ENCODE assay signal across 9 cellular contexts in genomic region chr14:20428010-20428365, GRCh38. TPM values are rescaled to one million over a fixed set of nuclear protein-coding genes. Genes with fewer than 3 reads are reported as not detected.
DNase-seq lines count a peak whose midpoint lies in the region; ATAC-seq and TF ChIP-seq lines count a peak whose summit lies in the region.
"Had no signal": no experiment of that assay in that cellular context is flagged by ENCODE, and none has a peak within 500 bp of the region (broad histone marks: within the 10 kb centered on the region; RNA-seq: fewer than 3 reads in every experiment).

No MANE protein-coding gene starts in this region.

- H3K4ac ChIP-seq in H9 (ENCODE audit: low read depth, low read length): no peak overlapping the region

- H3K23me2 ChIP-seq in H9 (ENCODE audit: insufficient read length, low read depth, low read length, poor library complexity, severe bottlenecking): no peaks in the 10 kb centered on the region

- no peak overlapping the region for H2BK5ac ChIP-seq in H9 (ENCODE audit: insufficient read length, low read length)

- no peak overlapping the region for H2BK15ac ChIP-seq in H9 (ENCODE audit: low read depth, low read length)

- H3K4me3 ChIP-seq in Karpas-422 (ENCODE audit: low read length) (no peak overlapping the region), prostate gland (no peak overlapping the region)

- H3K36me3 ChIP-seq in Karpas-422 (ENCODE audit: insufficient read depth, low read length): no peaks in the 10 kb centered on the region
- no peaks in the 10 kb centered on the region for H3K36me3 ChIP-seq in prostate gland

- H3K9me3 ChIP-seq in Karpas-422 (ENCODE audit: low read length) (no peaks in the 10 kb centered on the region), prostate gland (no peaks in the 10 kb centered on the region), H9 (ENCODE audit: control insufficient read depth, low read depth, low read length) (no peaks in the 10 kb centered on the region)

- no peaks in the 10 kb centered on the region for H3K9me2 ChIP-seq in Karpas-422 (replicated peaks; ENCODE audit: insufficient read depth, low read length)

- H3K23ac ChIP-seq in H9 (ENCODE audit: insufficient read length, low read depth, low read length): no peak overlapping the region

- H2BK12ac ChIP-seq in H9 (ENCODE audit: insufficient read length, low read depth, low read length): no peak overlapping the region

- H3K27ac ChIP-seq in Karpas-422 (ENCODE audit: low read length) (no peak overlapping the region), prostate gland (no peak overlapping the region), H9 (ENCODE audit: insufficient read length, low read depth, low read length) (no peak overlapping the region)

- H3K27me3 ChIP-seq in Karpas-422 (ENCODE audit: low read length) (no peaks in the 10 kb centered on the region), prostate gland (replicated peaks; ENCODE audit: insufficient read depth) (no peaks in the 10 kb centered on the region), H9 (ENCODE audit: insufficient read depth, low read length) (no peaks in the 10 kb centered on the region)

- H3K9me3 Mint-ChIP-seq in natural killer cell (no peaks in the 10 kb centered on the region), progenitor cell of endocrine pancreas (ENCODE audit: low read depth) (no peaks in the 10 kb centered on the region), H9 (no peaks in the 10 kb centered on the region)
- H3K9me3 Mint-ChIP-seq: brain had no signal

- peaks cover 13% of the 10 kb centered on the region for H3K4me1 ChIP-seq in Karpas-422 (ENCODE audit: low read length)
- H3K4me1 ChIP-seq in prostate gland (replicated peaks): no peaks in the 10 kb centered on the region
- H3K4me1 ChIP-seq in H9 (ENCODE audit: insufficient read depth, low read length): peaks cover 9% of the 10 kb centered on the region; the same call in 1 of the 2 replicates

- H3K36me3 Mint-ChIP-seq in natural killer cell: no peaks in the 10 kb centered on the region
- H3K36me3 Mint-ChIP-seq in progenitor cell of endocrine pancreas (ENCODE audit: insufficient read depth): no peaks in the 10 kb centered on the region
- H3K36me3 Mint-ChIP-seq in H9 (ENCODE audit: insufficient read depth in 1 of 3, low read depth in 3 of 3): no peaks in the 10 kb centered on the region
- H3K36me3 Mint-ChIP-seq: brain had no signal

- WGBS in prostate gland: 80% methylated on average over 5 of the region's 5 CpGs
- whole genome bisulfite sequencing in H9 (ENCODE audit: extremely low coverage, insufficient read length, low lambda C conversion rate): no CpG with 5 or more reads among the region's 5 CpGs

- H3K79me2 ChIP-seq in Karpas-422 (ENCODE audit: low read length): no peaks in the 10 kb centered on the region
- no peaks in the 10 kb centered on the region for H3K79me2 ChIP-seq in H9 (ENCODE audit: insufficient read depth, low read length)

- no peak overlapping the region for H2AK5ac ChIP-seq in H9 (ENCODE audit: insufficient read length, low read length)

- H3K9ac ChIP-seq in Karpas-422 (ENCODE audit: low read length): peak overlapping the region; percentile 45
- no peak overlapping the region for H3K9ac ChIP-seq in H9 (ENCODE audit: extremely low read depth, insufficient read length, low read length)

- intact Hi-C loops in natural killer cell (cut with micrococcal nuclease) (no loop called here), prostate gland (cut with DNase I) (no loop called here)

- peak overlapping the region; percentile 38 for H3K4me2 ChIP-seq in Karpas-422 (ENCODE audit: low read depth, low read length, poor library complexity, severe bottlenecking)
- no peak overlapping the region for H3K4me2 ChIP-seq in H9 (ENCODE audit: insufficient read depth, insufficient read length, low read length)

- H3K18ac ChIP-seq in H9 (ENCODE audit: insufficient read length, low read depth, low read length): no peak overlapping the region

- TF ChIP-seq CTCF in natural killer cell (IDR thresholded peaks at IDR 0.05) (no peak), prostate gland (IDR thresholded peaks at IDR 0.05) (no peak), progenitor cell of endocrine pancreas (IDR thresholded peaks at IDR 0.05; ENCODE audit: unreplicated experiment) (no peak), H9 (conservative IDR thresholded peaks at IDR 0.05) (no peak)

- no peak for DNase-seq in Karpas-422
- DNase-seq in natural killer cell: no peak
- DNase-seq in prostate gland (ENCODE audit: low spot score): no peak
- DNase-seq in NCI-H345 treated with DMSO at 0.1 percent for 48 hours (lab: John Stamatoyannopoulos, UW; ENCODE audit: unreplicated experiment): no peak
- no peak for DNase-seq in progenitor cell of endocrine pancreas (ENCODE audit: low spot score, unreplicated experiment)
- no peak for DNase-seq in H9

- no peak overlapping the region for H4K8ac ChIP-seq in H9 (replicated peaks; ENCODE audit: insufficient read length, low read depth, low read length)

- peak overlapping the region; percentile 83 for H2AFZ ChIP-seq in Karpas-422 (ENCODE audit: low read length)
- no peak overlapping the region for H2AFZ ChIP-seq in H9 (ENCODE audit: low read length)

- H2BK120ac ChIP-seq in H9 (ENCODE audit: low read depth, low read length, poor library complexity, severe bottlenecking): no peak overlapping the region

- H3T11ph ChIP-seq in H9 (ENCODE audit: low read length): no peak overlapping the region

- no peak for TF ChIP-seq POLR2A in prostate gland (IDR thresholded peaks at IDR 0.05)

- H3K4me3 Mint-ChIP-seq in natural killer cell: peak overlapping the region; percentile 54
- H3K4me3 Mint-ChIP-seq in progenitor cell of endocrine pancreas (ENCODE audit: low read depth): no peak overlapping the region
- H3K4me3 Mint-ChIP-seq in H9: no peak overlapping the region; a peak in 1 of 5 replicates

- H4K91ac ChIP-seq in H9 (ENCODE audit: insufficient read length, low read depth, low read length): no peak overlapping the region

- H3K4me1 Mint-ChIP-seq in natural killer cell (peaks cover 23 to 28% of the 10 kb centered on the region in 2 donors), progenitor cell of endocrine pancreas (ENCODE audit: low read depth) (peaks cover 3% of the 10 kb centered on the region), H9 (peaks cover 10 to 11% of the 10 kb centered on the region in 2 experiments)
- H3K4me1 Mint-ChIP-seq: brain had no signal

- peak; percentile 22 for ATAC-seq in GM18858 (IDR thresholded peaks at IDR 0.05; ENCODE audit: unreplicated experiment)
- peak; percentile 27 for ATAC-seq in GM21737 (IDR thresholded peaks at IDR 0.05; ENCODE audit: unreplicated experiment)
- peak in 1 of 3 donors; percentile 17 for ATAC-seq in natural killer cell

- H3K27ac Mint-ChIP-seq in natural killer cell (peak overlapping the region; percentile 74 to 76), progenitor cell of endocrine pancreas (no peak overlapping the region), H9 (peak overlapping the region in 1 of 3 experiments; percentile 29; a peak in 1 of 7 replicates)

- H3K27me3 Mint-ChIP-seq in natural killer cell (ENCODE audit: low read depth in 2 of 2) (no peaks in the 10 kb centered on the region), progenitor cell of endocrine pancreas (no peaks in the 10 kb centered on the region), H9 (ENCODE audit: low read depth) (no peaks in the 10 kb centered on the region)

- no peak overlapping the region for H2BK20ac ChIP-seq in H9 (ENCODE audit: low read depth, low read length, poor library complexity, severe bottlenecking)

- no peak overlapping the region for H3K14ac ChIP-seq in H9 (ENCODE audit: insufficient read depth, low read length)

- H4K20me1 ChIP-seq in Karpas-422 (ENCODE audit: insufficient read depth, low read depth, low read length): no peaks in the 10 kb centered on the region
- no peaks in the 10 kb centered on the region for H4K20me1 ChIP-seq in H9 (ENCODE audit: control insufficient read depth, insufficient read depth, insufficient read length)

- no peak overlapping the region for H4K5ac ChIP-seq in H9 (ENCODE audit: insufficient read length, low read depth, low read length)

- H3K56ac ChIP-seq in H9 (ENCODE audit: insufficient read length, low read depth, low read length): no peak overlapping the region

- H3K79me1 ChIP-seq in H9 (ENCODE audit: insufficient read depth, low read depth, low read length, poor library complexity, severe bottlenecking): no peaks in the 10 kb centered on the region

RNA-seq across cellular contexts. Expression of gene KLHL33, which starts 8.0 kb away (rescaled TPM):
- not detected in 2 replicates for total RNA-seq in Karpas-422 (2014; rRNA removed; shearing (Covaris generic); ENCODE audit: low replicate concordance)
- total RNA-seq in natural killer cell (under 1 TPM; 0.25 to 0.97 (median 0.31) TPM), prostate gland (1 to 10 TPM in 1 of 2 donors, under 1 TPM in 1; 0.77 to 1.7 TPM), progenitor cell of endocrine pancreas (0.04 and 0.05 TPM in 2 replicates), H9 (2021) (0.04 TPM in 2 replicates)

RNA-seq across cellular contexts. Expression of gene TEP1, which starts 14.7 kb away (rescaled TPM):
- total RNA-seq in Karpas-422 (2014; rRNA removed; shearing (Covaris generic); ENCODE audit: low replicate concordance): 23.0 and 23.1 TPM in 2 replicates
- total RNA-seq in natural killer cell (10 to 100 TPM; 76.3 to 83.2 (median 80.8) TPM), prostate gland (10 to 100 TPM; 25.8 to 31.0 TPM), progenitor cell of endocrine pancreas (26.5 and 28.5 TPM in 2 replicates), H9 (2021) (14.5 and 15.8 TPM in 2 replicates)

RNA-seq across cellular contexts. Expression of gene OSGEP, which starts 26.6 kb away (rescaled TPM):
- 63.0 and 84.1 TPM in 2 replicates for total RNA-seq in Karpas-422 (2014; rRNA removed; shearing (Covaris generic); ENCODE audit: low replicate concordance)
- total RNA-seq in natural killer cell (10 to 100 TPM; 60.1 to 65.4 (median 63.3) TPM), prostate gland (10 to 100 TPM; 54.2 to 71.7 TPM), progenitor cell of endocrine pancreas (89.0 and 94.4 TPM in 2 replicates), H9 (2021) (46.7 and 50.8 TPM in 2 replicates)

RNA-seq across cellular contexts. Expression of gene APEX1, which starts 27.0 kb away (rescaled TPM):
- total RNA-seq in Karpas-422 (2014; rRNA removed; shearing (Covaris generic); ENCODE audit: low replicate concordance): 97.8 and 118 TPM in 2 replicates
- total RNA-seq in natural killer cell (10 to 100 TPM; 66.0 to 77.6 (median 74.9) TPM), prostate gland (100 to 1,000 TPM; 113 to 178 TPM), progenitor cell of endocrine pancreas (309 and 322 TPM in 2 replicates), H9 (2021) (340 and 348 TPM in 2 replicates)

RNA-seq across cellular contexts. Expression of gene PIP4P1, which starts 33.2 kb away (rescaled TPM):
- total RNA-seq in Karpas-422 (2014; rRNA removed; shearing (Covaris generic); ENCODE audit: low replicate concordance): 29.4 and 45.2 TPM in 2 replicates
- 10 to 100 TPM; 61.5 to 68.2 (median 63.3) TPM for total RNA-seq in natural killer cell
- total RNA-seq in prostate gland: 10 to 100 TPM; 24.8 to 37.8 TPM
- total RNA-seq in progenitor cell of endocrine pancreas: 41.1 and 45.6 TPM in 2 replicates
- total RNA-seq in H9 (2021): 38.5 and 41.6 TPM in 2 replicates
